Comparison of ENCODE assay signal across 14 cellular contexts in the genomic region with DNA sequence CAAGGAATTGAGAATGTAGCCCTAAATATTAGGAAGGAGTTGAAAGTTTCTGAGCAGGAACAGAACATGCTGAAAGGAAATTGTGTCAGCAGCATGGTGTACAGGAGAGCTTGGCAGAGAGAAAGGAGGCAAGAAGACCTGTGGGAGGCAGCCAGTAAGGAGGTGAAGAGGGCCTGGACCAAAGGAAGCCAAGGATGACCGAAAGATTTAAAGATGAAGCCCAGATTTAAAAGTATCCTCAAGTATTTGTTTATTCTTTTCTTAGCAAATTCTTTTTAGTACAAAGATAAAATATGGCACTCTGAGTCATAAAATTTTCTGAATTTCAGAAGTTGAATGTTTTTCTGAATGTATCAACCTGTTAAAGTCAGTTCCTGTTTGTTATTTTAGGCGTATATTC. TPM values are rescaled to one million over a fixed set of nuclear protein-coding genes. Genes with fewer than 3 reads are reported as not detected.
DNase-seq lines count a peak whose midpoint lies in the region; ATAC-seq and TF ChIP-seq lines count a peak whose summit lies in the region.
"Had no signal": no experiment of that assay in that cellular context is flagged by ENCODE, and none has a peak within 500 bp of the region (broad histone marks: within the 10 kb centered on the region; RNA-seq: fewer than 3 reads in every experiment).

No MANE protein-coding gene starts in this region.

- DNase-seq in G401 (ENCODE audit: low spot score) (peak; percentile 19), T-helper 17 cell (no peak), fibroblast of the aortic adventitia (ENCODE audit: low read depth) (peak; percentile 57), renal cortical epithelial cell (ENCODE audit: low read depth) (peak; percentile 18), NCI-H1930 (lab: John Stamatoyannopoulos, UW) (no peak), left cardiac atrium (no peak), left colon (no peak)
- DNase-seq: activated naive CD4-positive, alpha-beta T cell treated with anti-CD3 and anti-CD28 coated beads, Interleukin-2, amount 50 U/mL, for 16 hours; immature natural killer cell; NCI-H1105; NK-92 treated with Interleukin-12 subunit alpha and Interleukin-12 subunit beta, amount 100 ng/mL, for 24 hours; stimulated activated CD4-positive, alpha-beta T cell treated with anti-CD3 and anti-CD28 coated beads, Interleukin-4, amount 100 ng/mL, for 4 hours had no signal

- no peak for ATAC-seq in T-helper 17 cell
- ATAC-seq in left cardiac atrium, result no peak
- no peak for ATAC-seq in left colon
- ATAC-seq in GM21381 (IDR thresholded peaks at IDR 0.05; ENCODE audit: unreplicated experiment), result no peak

- no peaks in the 10 kb centered on the region for H3K36me3 Mint-ChIP-seq in T-helper 17 cell (ENCODE audit: low read depth)
- H3K36me3 Mint-ChIP-seq: immature natural killer cell had no signal

- peak overlapping the region; percentile 15 for H3K4me3 Mint-ChIP-seq in T-helper 17 cell

- TF ChIP-seq CTCF in fibroblast of the aortic adventitia (IDR thresholded peaks at IDR 0.05; ENCODE audit: insufficient read depth, low read length), result no peak

- intact Hi-C loops in left cardiac atrium (cut with DNase I), result no loop called here
- intact Hi-C loops in left colon (cut with DNase I, micrococcal nuclease), result no loop called here

- in situ Hi-C loops in G401 (cut with HindIII; ENCODE audit: low sequenced_read_pairs), result no loop called here

- no peak overlapping the region for H3K27ac Mint-ChIP-seq in T-helper 17 cell

- no peaks in the 10 kb centered on the region for H3K27me3 Mint-ChIP-seq in T-helper 17 cell

- H3K9me3 ChIP-seq in T-helper 17 cell (ENCODE audit: control insufficient read depth, low read length, poor library complexity, severe bottlenecking), result no peaks in the 10 kb centered on the region
- H3K9me3 ChIP-seq: suprapubic skin had no signal

- peak overlapping the region; percentile 33 for H3K4me3 ChIP-seq in fibroblast of the aortic adventitia (ENCODE audit: low read depth, low read length)
- H3K4me3 ChIP-seq: suprapubic skin had no signal

- peaks cover 41% of the 10 kb centered on the region for H3K4me1 Mint-ChIP-seq in T-helper 17 cell

RNA-seq across cellular contexts. Expression of a gene that starts 3.5 kb away (rescaled TPM):
- total RNA-seq in G401 (2014; rRNA removed; shearing (Covaris generic)), result 16.7 and 46.4 TPM in 2 replicates
- total RNA-seq in T-helper 17 cell, result 10 to 100 TPM; 10.2 to 11.1 TPM
- 66.6 and 197 TPM in 2 replicates for total RNA-seq in fibroblast of the aortic adventitia (ENCODE audit: low replicate concordance)
- total RNA-seq in renal cortical epithelial cell, result 29.2 and 189 TPM in 2 replicates
- total RNA-seq in left cardiac atrium, result 10 to 100 TPM; 16.1 to 21.5 TPM
- 10 to 100 TPM in 1 of 2 donors, 1 to 10 TPM in 1; 5.4 to 11.4 TPM for total RNA-seq in left colon

RNA-seq across cellular contexts. Expression of a gene that starts 35.4 kb away (rescaled TPM):
- 568 and 639 TPM in 2 replicates for total RNA-seq in G401 (2014; rRNA removed; shearing (Covaris generic))
- total RNA-seq in T-helper 17 cell (not detected), fibroblast of the aortic adventitia (ENCODE audit: low replicate concordance) (0.72 and 11.9 TPM in 2 replicates), renal cortical epithelial cell (723 and 3,280 TPM in 2 replicates), left cardiac atrium (10 to 100 TPM; 11.5 to 88.4 TPM), left colon (1 to 10 TPM; 3.7 to 7.6 TPM)

Comparison
In these comparisons a context has a peak if more than half of its experiments do, and no peak if none do; other contexts are left out.
1. DNase-seq: peak in G401 (single experiment), fibroblast of the aortic adventitia (single experiment) and renal cortical epithelial cell (single experiment); none in T-helper 17 cell (0 of 3), NCI-H1930 (0 of 2), left cardiac atrium (single experiment) and left colon (0 of 2).